In genomic region chr5:132754947-132755346, GRCh38 we compare ENCODE assay signal across 10 cellular contexts. TPM values are rescaled to one million over a fixed set of nuclear protein-coding genes. Genes with fewer than 3 reads are reported as not detected.
DNase-seq lines count a peak whose midpoint lies in the region; ATAC-seq and TF ChIP-seq lines count a peak whose summit lies in the region.
"Had no signal": no experiment of that assay in that cellular context is flagged by ENCODE, and none has a peak within 500 bp of the region (broad histone marks: within the 10 kb centered on the region; RNA-seq: fewer than 3 reads in every experiment).

No MANE protein-coding gene starts in this region.

- DNase-seq in CD4-positive, CD25-positive, alpha-beta regulatory T cell = no peak
- peak; percentile 52 for DNase-seq in HCEC 1CT
- no peak for DNase-seq in kidney epithelial cell (ENCODE audit: low read depth)
- no peak for DNase-seq in mucosa of gallbladder (ENCODE audit: low spot score)
- no peak for DNase-seq in MM.1S
- DNase-seq: spleen had no signal

- H3K79me2 ChIP-seq in MM.1S (ENCODE audit: low read length) = no peaks in the 10 kb centered on the region

- no peaks in the 10 kb centered on the region for H3K9me3 ChIP-seq in CD4-positive, CD25-positive, alpha-beta regulatory T cell (ENCODE audit: control insufficient read depth in 2 of 2, low read length in 2 of 2)
- no peaks in the 10 kb centered on the region for H3K9me3 ChIP-seq in MM.1S (replicated peaks; ENCODE audit: insufficient read depth, low read length)
- H3K9me3 ChIP-seq: spleen, vagina had no signal

- no peak overlapping the region for H3K4me3 Mint-ChIP-seq in CD4-positive, CD25-positive, alpha-beta regulatory T cell
- no peak overlapping the region for H3K4me3 Mint-ChIP-seq in activated T-helper 17 cell treated with anti-CD3 and anti-CD28 coated beads, Interleukin-2, amount 50 U/mL, for 72 hours

- no peak overlapping the region for H3K4me3 ChIP-seq in CD4-positive, CD25-positive, alpha-beta regulatory T cell (ENCODE audit: low read depth, low read length)
- H3K4me3 ChIP-seq in kidney epithelial cell (ENCODE audit: low read depth, low read length) = no peak overlapping the region
- no peak overlapping the region for H3K4me3 ChIP-seq in MM.1S (ENCODE audit: low read length)
- H3K4me3 ChIP-seq: spleen, vagina had no signal

- no peaks in the 10 kb centered on the region for H3K36me3 ChIP-seq in CD4-positive, CD25-positive, alpha-beta regulatory T cell (ENCODE audit: control insufficient read depth, insufficient read depth, low read length)
- H3K36me3 ChIP-seq in kidney epithelial cell (ENCODE audit: control insufficient read depth, insufficient read depth, low read length) = no peaks in the 10 kb centered on the region
- no peaks in the 10 kb centered on the region for H3K36me3 ChIP-seq in MM.1S (replicated peaks; ENCODE audit: insufficient read depth, low read length)

- H3K27me3 Mint-ChIP-seq in CD4-positive, CD25-positive, alpha-beta regulatory T cell = no peaks in the 10 kb centered on the region
- no peaks in the 10 kb centered on the region for H3K27me3 Mint-ChIP-seq in activated T-helper 17 cell treated with anti-CD3 and anti-CD28 coated beads, Interleukin-2, amount 50 U/mL, for 72 hours

- H3K4me1 Mint-ChIP-seq in CD4-positive, CD25-positive, alpha-beta regulatory T cell = peaks cover 15 to 20% (median 18%) of the 10 kb centered on the region in 4 donors
- peaks cover 25% of the 10 kb centered on the region for H3K4me1 Mint-ChIP-seq in activated T-helper 17 cell treated with anti-CD3 and anti-CD28 coated beads, Interleukin-2, amount 50 U/mL, for 72 hours

- ATAC-seq in CD4-positive, CD25-positive, alpha-beta regulatory T cell (ENCODE audit: low read depth in 2 of 2) = no peak
- no peak for ATAC-seq in activated T-helper 17 cell treated with anti-CD3 and anti-CD28 coated beads, Interleukin-2, amount 50 U/mL, for 72 hours (replicated peaks)
- no peak for ATAC-seq in HG02973 (IDR thresholded peaks at IDR 0.05; ENCODE audit: unreplicated experiment)
- no peak for ATAC-seq in HG03135 (IDR thresholded peaks at IDR 0.05; ENCODE audit: unreplicated experiment)

- peaks cover 0 to 1% (median 0%) of the 10 kb centered on the region in 7 donors for H3K9me3 Mint-ChIP-seq in CD4-positive, CD25-positive, alpha-beta regulatory T cell
- H3K9me3 Mint-ChIP-seq in activated T-helper 17 cell treated with anti-CD3 and anti-CD28 coated beads, Interleukin-2, amount 50 U/mL, for 72 hours = no peaks in the 10 kb centered on the region

- H4K20me1 ChIP-seq in MM.1S (ENCODE audit: insufficient read depth, low read length) = no peaks in the 10 kb centered on the region

- peak overlapping the region in 2 of 3 donors; percentile 16 to 85 for H3K27ac Mint-ChIP-seq in CD4-positive, CD25-positive, alpha-beta regulatory T cell
- H3K27ac Mint-ChIP-seq in activated T-helper 17 cell treated with anti-CD3 and anti-CD28 coated beads, Interleukin-2, amount 50 U/mL, for 72 hours = peak overlapping the region; percentile 76

- H3K27me3 ChIP-seq in CD4-positive, CD25-positive, alpha-beta regulatory T cell (ENCODE audit: control insufficient read depth, insufficient read depth, low read length) = no peaks in the 10 kb centered on the region
- H3K27me3 ChIP-seq in kidney epithelial cell (ENCODE audit: control insufficient read depth, insufficient read depth, low read length) (no peaks in the 10 kb centered on the region), MM.1S (replicated peaks; ENCODE audit: insufficient read depth, low read length) (no peaks in the 10 kb centered on the region)
- H3K27me3 ChIP-seq: spleen, vagina had no signal

- H3K36me3 Mint-ChIP-seq in CD4-positive, CD25-positive, alpha-beta regulatory T cell = peaks cover 18% of the 10 kb centered on the region
- peaks cover 33% of the 10 kb centered on the region for H3K36me3 Mint-ChIP-seq in activated T-helper 17 cell treated with anti-CD3 and anti-CD28 coated beads, Interleukin-2, amount 50 U/mL, for 72 hours (ENCODE audit: low read depth)

- H3K9ac ChIP-seq in MM.1S (ENCODE audit: low read length) = no peak overlapping the region

- no peaks in the 10 kb centered on the region for H3F3A ChIP-seq in MM.1S (ENCODE audit: insufficient read depth, low read length)

- TF ChIP-seq CTCF in kidney epithelial cell (IDR thresholded peaks at IDR 0.05; ENCODE audit: insufficient read depth, low read length, poor library complexity, severe bottlenecking) (peak; percentile 21), MM.1S (IDR thresholded peaks at IDR 0.05; ENCODE audit: low read length) (no peak)

- no peaks in the 10 kb centered on the region for H3K4me1 ChIP-seq in CD4-positive, CD25-positive, alpha-beta regulatory T cell (ENCODE audit: control insufficient read depth, insufficient read depth, low read length, poor library complexity, severe bottlenecking)
- peaks cover 4% of the 10 kb centered on the region; the same call in 1 of the 2 replicates for H3K4me1 ChIP-seq in MM.1S (ENCODE audit: low read length)
- H3K4me1 ChIP-seq: spleen, vagina had no signal

- no peaks in the 10 kb centered on the region for H3K9me2 ChIP-seq in MM.1S (replicated peaks; ENCODE audit: insufficient read depth, low read length)

- H3K27ac ChIP-seq in CD4-positive, CD25-positive, alpha-beta regulatory T cell (ENCODE audit: insufficient read depth, low read length, poor library complexity, severe bottlenecking) = no peak overlapping the region
- no peak overlapping the region for H3K27ac ChIP-seq in MM.1S (ENCODE audit: low read length)
- H3K27ac ChIP-seq: spleen, vagina had no signal

- no peak overlapping the region for H3K4me2 ChIP-seq in MM.1S (ENCODE audit: low read depth, low read length)

- no peak overlapping the region for H2AFZ ChIP-seq in MM.1S (ENCODE audit: low read length)

RNA-seq across cellular contexts. Expression of gene CCNI2, which starts 7.7 kb away (rescaled TPM):
- total RNA-seq in CD4-positive, CD25-positive, alpha-beta regulatory T cell = 9.2 TPM
- 1 to 10 TPM; 2.1 to 2.8 (median 2.6) TPM for polyA plus RNA-seq in CD4-positive, CD25-positive, alpha-beta regulatory T cell
- total RNA-seq in activated T-helper 17 cell treated with anti-CD3 and anti-CD28 coated beads, Interleukin-2, amount 50 U/mL, for 72 hours = 1 to 10 TPM; 1.2 to 3.3 TPM
- 0.42 and 1.6 TPM in 2 replicates for total RNA-seq in kidney epithelial cell
- 8.4 TPM for total RNA-seq in mucosa of gallbladder
- total RNA-seq: vagina had no signal

RNA-seq across cellular contexts. Expression of gene KIF3A, which starts 17.6 kb away (rescaled TPM):
- total RNA-seq in CD4-positive, CD25-positive, alpha-beta regulatory T cell = 12.5 TPM
- 10 to 100 TPM in 3 of 4 donors, 1 to 10 TPM in 1; 9.9 to 13.2 (median 11.6) TPM for polyA plus RNA-seq in CD4-positive, CD25-positive, alpha-beta regulatory T cell
- 10 to 100 TPM in 1 of 2 donors, 1 to 10 TPM in 1; 8.3 to 13.9 TPM for total RNA-seq in activated T-helper 17 cell treated with anti-CD3 and anti-CD28 coated beads, Interleukin-2, amount 50 U/mL, for 72 hours
- total RNA-seq in kidney epithelial cell (10.6 and 10.7 TPM in 2 replicates), mucosa of gallbladder (15.5 TPM)

RNA-seq across cellular contexts. Expression of gene SEPTIN8, which starts 22.1 kb away (rescaled TPM):
- 12.4 TPM for total RNA-seq in CD4-positive, CD25-positive, alpha-beta regulatory T cell
- polyA plus RNA-seq in CD4-positive, CD25-positive, alpha-beta regulatory T cell = 1 to 10 TPM in 2 of 4 donors, under 1 TPM in 2; 0.46 to 1.5 (median 0.99) TPM
- total RNA-seq in activated T-helper 17 cell treated with anti-CD3 and anti-CD28 coated beads, Interleukin-2, amount 50 U/mL, for 72 hours = 10 to 100 TPM; 13.6 to 14.7 TPM
- 68.6 and 88.7 TPM in 2 replicates for total RNA-seq in kidney epithelial cell
- total RNA-seq in mucosa of gallbladder = 63.9 TPM

RNA-seq across cellular contexts. Expression of gene SOWAHA, which starts 58.2 kb away (rescaled TPM):
- not detected for total RNA-seq in CD4-positive, CD25-positive, alpha-beta regulatory T cell
- not detected for polyA plus RNA-seq in CD4-positive, CD25-positive, alpha-beta regulatory T cell
- total RNA-seq in activated T-helper 17 cell treated with anti-CD3 and anti-CD28 coated beads, Interleukin-2, amount 50 U/mL, for 72 hours = not detected
- total RNA-seq in kidney epithelial cell = 0.21 and 0.89 TPM in 2 replicates
- 22.2 TPM for total RNA-seq in mucosa of gallbladder
- total RNA-seq: spleen, vagina had no signal
